8 cellular contexts compared by ENCODE assay signal in genomic region chr1:229625893-229626831, GRCh38. TPM values are rescaled to one million over a fixed set of nuclear protein-coding genes. Genes with fewer than 3 reads are reported as not detected.
DNase-seq lines count a peak whose midpoint lies in the region; ATAC-seq and TF ChIP-seq lines count a peak whose summit lies in the region.

Gene TAF5L (minus strand): TSS chr1:229626122. CDS start chr1:229614482, 11,640 bp downstream.
Gene URB2 (plus strand): TSS chr1:229626247. CDS start chr1:229627634, 1,387 bp downstream.

- POLR2A ChIA-PET in BJ (lab: Charles Lee): no interaction called here
- POLR2A ChIA-PET in activated CD4-positive, alpha-beta memory T cell treated with anti-CD3 and anti-CD28 coated beads for 36 hours (lab: Charles Lee): interaction anchor here (0.7 to 1.5 kb wide), 3 partner anchors 23 to 118 kb away, joined by 3 to 7 read pairs (median 5); partner anchors contain the start of genes ABCB10 and NUP133

- H3K27ac ChIP-seq in duodenal mucosa (ENCODE audit: low read depth, low read length): peak within 1 kb of the TSS; percentile 70

- peak; percentile 86 for ATAC-seq in HG03439 (IDR thresholded peaks at IDR 0.05; ENCODE audit: unreplicated experiment)

- H3K27me3 Mint-ChIP-seq in activated CD4-positive, alpha-beta memory T cell treated with anti-CD3 and anti-CD28 coated beads for 36 hours: no peaks in the 10 kb centered on the region

- H3K36me3 ChIP-seq in BJ (ENCODE audit: control insufficient read depth, insufficient read depth, low read length) (no peaks in the 10 kb centered on the region), duodenal mucosa (ENCODE audit: control insufficient read depth in 1 of 2, insufficient read depth in 2 of 2, low read length in 2 of 2) (peaks cover 0 to 3% of the 10 kb centered on the region in 2 donors)

- H3K9ac ChIP-seq in duodenal mucosa (ENCODE audit: low read depth in 1 of 2, low read length in 2 of 2): peak within 1 kb of the TSS; percentile 72 to 76

- peak within 1 kb of the TSS; percentile 99 for H3K4me3 Mint-ChIP-seq in activated CD4-positive, alpha-beta memory T cell treated with anti-CD3 and anti-CD28 coated beads for 36 hours

- CTCF ChIA-PET in BJ (lab: Yijun Ruan, JAX): interaction anchor here (1.0 to 1.2 kb wide), 2 partner anchors 65 to 67 kb away, joined by 3 read pairs; no protein-coding TSS in a partner anchor
- CTCF ChIA-PET in activated CD4-positive, alpha-beta memory T cell treated with anti-CD3 and anti-CD28 coated beads for 36 hours (lab: Charles Lee): interaction anchor here (1.3 to 2.7 kb wide), 3 partner anchors 35 to 69 kb away, joined by 4 to 14 read pairs (median 5); partner anchors contain the start of gene ABCB10

- TF ChIP-seq CTCF in BJ (IDR thresholded peaks at IDR 0.05; ENCODE audit: insufficient read depth, low read depth, low read length) (no peak), lower leg skin (IDR thresholded peaks at IDR 0.05) (no peak)

- peak within 1 kb of the TSS; percentile 89 for H3K27ac Mint-ChIP-seq in activated CD4-positive, alpha-beta memory T cell treated with anti-CD3 and anti-CD28 coated beads for 36 hours

- peaks cover 23 to 29% of the 10 kb centered on the region in 2 donors for H3K4me1 ChIP-seq in duodenal mucosa (ENCODE audit: control insufficient read depth in 1 of 2, insufficient read depth in 2 of 2, low read length in 2 of 2)

- H3K4me3 ChIP-seq in BJ (ENCODE audit: low read depth, low read length) (peak within 1 kb of the TSS; percentile 79), duodenal mucosa (ENCODE audit: low read depth in 1 of 2, low read length in 2 of 2) (peak within 1 kb of the TSS; percentile 95 to 98), lower leg skin (ENCODE audit: low read depth, poor library complexity, severe bottlenecking) (peak within 1 kb of the TSS; percentile 92)

- peaks cover 65% of the 10 kb centered on the region for H3K4me1 Mint-ChIP-seq in activated CD4-positive, alpha-beta memory T cell treated with anti-CD3 and anti-CD28 coated beads for 36 hours (ENCODE audit: low read depth)

- TF ChIP-seq POLR2A in GM19193 (IDR thresholded peaks at IDR 0.05; ENCODE audit: extremely low read depth, insufficient read depth, insufficient read length) (peak; percentile 83), lower leg skin (IDR thresholded peaks at IDR 0.05) (no peak)

- intact Hi-C loops in activated CD4-positive, alpha-beta memory T cell treated with anti-CD3 and anti-CD28 coated beads for 36 hours (cut with micrococcal nuclease): loop anchor here (1.0 to 10.0 kb wide), 4 partner anchors 33 to 371 kb away; partner anchors contain the start of gene NUP133
- intact Hi-C loops in lower leg skin (cut with DNase I; ENCODE audit: low total_unique reads): no loop called here

- H3K27me3 ChIP-seq in BJ (ENCODE audit: control insufficient read depth, insufficient read depth, low read length) (no peaks in the 10 kb centered on the region), duodenal mucosa (ENCODE audit: control insufficient read depth in 1 of 2, insufficient read depth in 2 of 2, low read length in 2 of 2) (no peaks in the 10 kb centered on the region)

- no peaks in the 10 kb centered on the region for H3K9me3 ChIP-seq in duodenal mucosa (ENCODE audit: control insufficient read depth in 1 of 2, low read length in 2 of 2)

- peaks cover 22% of the 10 kb centered on the region for H3K36me3 Mint-ChIP-seq in activated CD4-positive, alpha-beta memory T cell treated with anti-CD3 and anti-CD28 coated beads for 36 hours

- peak; percentile 36 for DNase-seq in BJ (ENCODE audit: low read depth)
- DNase-seq in NCI-H748 treated with DMSO at 0.1 percent for 48 hours (lab: John Stamatoyannopoulos, UW): peak; percentile 33
- DNase-seq in activated CD4-positive, alpha-beta memory T cell treated with anti-CD3 and anti-CD28 coated beads for 36 hours: peak; percentile 91
- peak; percentile 72 to 96 for DNase-seq in lower leg skin (ENCODE audit: low spot score in 2 of 2)
- peak; percentile 82 to 87 for DNase-seq in stimulated activated CD4-positive, alpha-beta T cell treated with anti-CD3 and anti-CD28 coated beads, Interleukin-4, amount 100 ng/mL, for 4 hours

- 1% methylated on average over 21 to 48 of the region's 100 CpGs for WGBS in lower leg skin, 2 donors

- no peaks in the 10 kb centered on the region for H3K9me3 Mint-ChIP-seq in activated CD4-positive, alpha-beta memory T cell treated with anti-CD3 and anti-CD28 coated beads for 36 hours

RNA-seq across cellular contexts. Expression of gene TAF5L, which starts in this region (rescaled TPM):
- polyA plus RNA-seq in BJ (2011; rRNA removed): 16.3 and 19.4 TPM in 2 replicates
- polyA minus RNA-seq in BJ (2011; rRNA and poly(A)+ RNA removed): 21.9 and 26.4 TPM in 2 replicates
- 10 to 100 TPM; 14.1 to 17.8 TPM for total RNA-seq in activated CD4-positive, alpha-beta memory T cell treated with anti-CD3 and anti-CD28 coated beads for 36 hours
- total RNA-seq in lower leg skin: 10 to 100 TPM in 2 of 4 donors, 1 to 10 TPM in 2; 7.5 to 15.7 (median 9.4) TPM

RNA-seq across cellular contexts. Expression of gene URB2, which starts in this region (rescaled TPM):
- 4.9 and 5.2 TPM in 2 replicates for polyA plus RNA-seq in BJ (2011; rRNA removed)
- 13.2 and 14.3 TPM in 2 replicates for polyA minus RNA-seq in BJ (2011; rRNA and poly(A)+ RNA removed)
- 10 to 100 TPM; 13.8 to 14.6 TPM for total RNA-seq in activated CD4-positive, alpha-beta memory T cell treated with anti-CD3 and anti-CD28 coated beads for 36 hours
- total RNA-seq in lower leg skin: 1 to 10 TPM; 5.7 to 7.7 (median 6.3) TPM

Comparison
In these comparisons a context has a peak if more than half of its experiments do, and no peak if none do; other contexts are left out.
1. Peak in every context shown above with its lines: DNase-seq, ATAC-seq, H3K4me3 ChIP-seq and H3K27ac ChIP-seq.
2. DNase-seq: peak in every context shown above with its lines; median percentile 91 in activated CD4-positive, alpha-beta memory T cell treated with anti-CD3 and anti-CD28 coated beads for 36 hours; 84 in stimulated activated CD4-positive, alpha-beta T cell treated with anti-CD3 and anti-CD28 coated beads, Interleukin-4, amount 100 ng/mL, for 4 hours; 84 in lower leg skin; 36 in BJ; 33 in NCI-H748 treated with DMSO at 0.1 percent for 48 hours.